In genomic region chr4:126719803-126720202, GRCh38 we compare ENCODE assay signal across 22 cellular contexts.
"Had no signal": no experiment of that assay in that cellular context is flagged by ENCODE, and none has a peak within 500 bp of the region (broad histone marks: within the 10 kb centered on the region; RNA-seq: fewer than 3 reads in every experiment).

No MANE protein-coding gene starts in this region.

- H3K9me3 ChIP-seq: SJSA1, SK-N-SH had no signal

- H3K36me3 ChIP-seq: SJSA1 had no signal

- DNase-seq: Karpas-422, KG1, MM.1S, NCI-H1092 treated with DMSO at 0.1 percent for 48 hours, NCI-H1436, NCI-H187, NCI-H2029, NCI-H2081 treated with DMSO at 0.1 percent for 48 hours, NCI-H2171, NCI-H226, NCI-H446, NCI-H510A, NCI-H524 treated with DMSO at 0.1 percent for 48 hours, NCI-H69, NCI-H774, Right ventricle myocardium superior, RPMI8226, SIG-M5, SK-N-SH, SW 1271 had no signal

- H3K4me1 ChIP-seq: SJSA1 had no signal

- H3K27ac ChIP-seq: SJSA1 had no signal

- H3K4me2 ChIP-seq: SK-N-SH had no signal

- H3K9ac ChIP-seq: SK-N-SH had no signal

- H3K4me3 ChIP-seq: SJSA1 had no signal

- H3K9me2 ChIP-seq: SK-N-SH had no signal

- H3K27me3 ChIP-seq: SJSA1 had no signal

- FAIRE-seq: RCC 7860 had no signal
